10 cellular contexts compared by ENCODE assay signal in genomic region chr11:102746746-102747578, GRCh38. TPM values are rescaled to one million over a fixed set of nuclear protein-coding genes. Genes with fewer than 3 reads are reported as not detected.
"Had no signal": no experiment of that assay in that cellular context is flagged by ENCODE, and none has a peak within 500 bp of the region (broad histone marks: within the 10 kb centered on the region; RNA-seq: fewer than 3 reads in every experiment).

No MANE protein-coding gene starts in this region.

RNA-seq across cellular contexts. Expression of gene MMP8, which starts 22.2 kb away (rescaled TPM):
- total RNA-seq: dermis blood vessel endothelial cell, frontal cortex, ureter had no signal

RNA-seq across cellular contexts. Expression of gene MMP10, which starts 33.5 kb away (rescaled TPM):
- total RNA-seq: adrenal gland, esophagus muscularis mucosa, frontal cortex, heart right ventricle, lower leg skin, mesenteric fat pad, skeletal muscle tissue, ureter had no signal
- polyA plus RNA-seq: adrenal gland, heart right ventricle had no signal

RNA-seq across cellular contexts. Expression of gene MMP27, which starts 41.4 kb away (rescaled TPM):
- total RNA-seq: adrenal gland, dermis blood vessel endothelial cell, frontal cortex, heart right ventricle, mesenteric fat pad, skeletal muscle tissue, testis, ureter had no signal
- polyA plus RNA-seq: adrenal gland, heart right ventricle had no signal

RNA-seq across cellular contexts. Expression of gene MMP1, which starts 51.0 kb away (rescaled TPM):
- total RNA-seq: adrenal gland, frontal cortex, lower leg skin had no signal
